Comparison of ENCODE assay signal across 9 cellular contexts in genomic region chr4:113636438-113636818, GRCh38.
DNase-seq lines count a peak whose midpoint lies in the region; ATAC-seq and TF ChIP-seq lines count a peak whose summit lies in the region.
"Had no signal": no experiment of that assay in that cellular context is flagged by ENCODE, and none has a peak within 500 bp of the region (broad histone marks: within the 10 kb centered on the region; RNA-seq: fewer than 3 reads in every experiment).

No MANE protein-coding gene starts in this region.

- H3K36me3 Mint-ChIP-seq in naive B cell = peaks cover 8 to 10% of the 10 kb centered on the region in 2 donors

- 80 to 94% (median 85%) methylated on average over 3 of the region's 3 CpGs for WGBS in adrenal gland, 4 donors

- H3K9me3 ChIP-seq in adrenal gland (replicated peaks in 1 of 3) = no peaks in the 10 kb centered on the region

- H3K4me3 Mint-ChIP-seq in naive B cell = peak overlapping the region; percentile 44 to 81 (median 64)

- intact Hi-C loops in adrenal gland (cut with DNase I) = no loop called here

- H3K4me1 ChIP-seq in adrenal gland (replicated peaks in 1 of 2) = peaks cover 0 to 23% of the 10 kb centered on the region in 2 donors

- H3K9me3 Mint-ChIP-seq in naive B cell = peaks cover 0 to 10% (median 5%) of the 10 kb centered on the region in 7 donors

- H3K27ac ChIP-seq in adrenal gland = no peak overlapping the region
- H3K27ac ChIP-seq: C4-2B had no signal

- no peak for TF ChIP-seq CTCF in foreskin fibroblast (IDR thresholded peaks at IDR 0.05; ENCODE audit: low read depth, low read length)
- TF ChIP-seq CTCF in adrenal gland (IDR thresholded peaks at IDR 0.05) = no peak

- no peak for TF ChIP-seq POLR2A in adrenal gland (IDR thresholded peaks at IDR 0.05)

- no peaks in the 10 kb centered on the region for H3K36me3 ChIP-seq in adrenal gland (replicated peaks in 1 of 2)

- peak; percentile 57 for ATAC-seq in HG02885 (IDR thresholded peaks at IDR 0.05; ENCODE audit: poor library complexity, unreplicated experiment)
- ATAC-seq in naive B cell (ENCODE audit: low read depth in 2 of 2) = peak; percentile 71 to 76

- H3K27me3 Mint-ChIP-seq in naive B cell = no peaks in the 10 kb centered on the region

- H3K27me3 ChIP-seq in adrenal gland = no peaks in the 10 kb centered on the region

- DNase-seq in activated CD8-positive, alpha-beta memory T cell treated with anti-CD3 and anti-CD28 coated beads, Interleukin-2, amount 50 U/mL, for 4 hours = peak; percentile 17
- no peak for DNase-seq in activated CD8-positive, alpha-beta memory T cell treated with anti-CD3 and anti-CD28 coated beads, Interleukin-2, amount 50 U/mL, for 48 hours
- DNase-seq in RPMI8226 (peak; percentile 2), naive B cell (peak; percentile 66), foreskin fibroblast (no peak), RKO (ENCODE audit: low spot score) (no peak), adrenal gland (no peak)

- H3K27ac Mint-ChIP-seq in naive B cell = peak overlapping the region; percentile 86 to 96 (median 94)

- peaks cover 53 to 80% (median 72%) of the 10 kb centered on the region in 3 donors for H3K4me1 Mint-ChIP-seq in naive B cell

- H3K4me3 ChIP-seq in foreskin fibroblast (ENCODE audit: low read depth in 1 of 2, low read length in 2 of 2) (no peak overlapping the region), adrenal gland (no peak overlapping the region)

Comparison
In these comparisons a context has a peak if more than half of its experiments do, and no peak if none do; other contexts are left out.
1. DNase-seq: peak in activated CD8-positive, alpha-beta memory T cell treated with anti-CD3 and anti-CD28 coated beads, Interleukin-2, amount 50 U/mL, for 4 hours (single experiment), RPMI8226 (single experiment) and naive B cell (single experiment); none in activated CD8-positive, alpha-beta memory T cell treated with anti-CD3 and anti-CD28 coated beads, Interleukin-2, amount 50 U/mL, for 48 hours (single experiment), foreskin fibroblast (0 of 2), RKO (single experiment) and adrenal gland (0 of 7).